13 cellular contexts compared by ENCODE assay signal in genomic region chr2:55013936-55014335, GRCh38. TPM values are rescaled to one million over a fixed set of nuclear protein-coding genes. Genes with fewer than 3 reads are reported as not detected.
DNase-seq lines count a peak whose midpoint lies in the region; ATAC-seq, FAIRE-seq and TF ChIP-seq lines count a peak whose summit lies in the region.
"Had no signal": no experiment of that assay in that cellular context is flagged by ENCODE, and none has a peak within 500 bp of the region (broad histone marks: within the 10 kb centered on the region; RNA-seq: fewer than 3 reads in every experiment).

No MANE protein-coding gene starts in this region.

- peak; percentile 76 for FAIRE-seq in kidney (lab: Jason Lieb, UNC)

- no peaks in the 10 kb centered on the region for H3K36me3 ChIP-seq in kidney (ENCODE audit: control insufficient read depth in 1 of 2, insufficient read depth in 2 of 2, low read length in 2 of 2)
- H3K36me3 ChIP-seq in left lung, result no peaks in the 10 kb centered on the region

- H3K9me3 Mint-ChIP-seq in natural killer cell, result no peaks in the 10 kb centered on the region
- no peaks in the 10 kb centered on the region for H3K9me3 Mint-ChIP-seq in natural killer cell treated with Interleukin-12 subunit alpha and Interleukin-12 subunit beta and Interleukin-15 and Interleukin-18, amount 100 ng/mL, for 72 hours
- H3K9me3 Mint-ChIP-seq: activated T-cell treated with anti-CD3 and anti-CD28 coated beads, Interleukin-2, amount 50 U/mL, for 24 hours; CD8-positive, alpha-beta T cell had no signal

- intact Hi-C loops in natural killer cell (cut with micrococcal nuclease) (loop anchor here (2.0 to 10.0 kb wide), 3 partner anchors 112 to 411 kb away; no protein-coding TSS in a partner anchor), kidney (cut with DNase I) (loop anchor here (10.0 kb wide), 1 partner anchor 151 kb away; no protein-coding TSS in a partner anchor), left lung (cut with DNase I) (loop anchor here in 1 of 2 donors (10.0 kb wide), 1 partner anchor 151 kb away; no protein-coding TSS in a partner anchor)

- H3K9me3 ChIP-seq in kidney (ENCODE audit: control insufficient read depth in 1 of 2, low read length in 2 of 2) (no peaks in the 10 kb centered on the region), left lung (no peaks in the 10 kb centered on the region)

- H3K4me3 Mint-ChIP-seq in natural killer cell, result no peak overlapping the region
- no peak overlapping the region for H3K4me3 Mint-ChIP-seq in natural killer cell treated with Interleukin-12 subunit alpha and Interleukin-12 subunit beta and Interleukin-15 and Interleukin-18, amount 100 ng/mL, for 72 hours
- H3K4me3 Mint-ChIP-seq: activated T-cell treated with anti-CD3 and anti-CD28 coated beads, Interleukin-2, amount 50 U/mL, for 24 hours; CD8-positive, alpha-beta T cell had no signal

- peak overlapping the region in 1 of 2 donors; percentile 84 for H3K27ac Mint-ChIP-seq in natural killer cell
- no peak overlapping the region for H3K27ac Mint-ChIP-seq in natural killer cell treated with Interleukin-12 subunit alpha and Interleukin-12 subunit beta and Interleukin-15 and Interleukin-18, amount 100 ng/mL, for 72 hours

- H3K27ac ChIP-seq in kidney (ENCODE audit: low read depth in 2 of 2, low read length in 2 of 2) (no peak overlapping the region), left lung (no peak overlapping the region)
- H3K27ac ChIP-seq: WERI-Rb-1 had no signal

- H3K36me3 Mint-ChIP-seq in natural killer cell, result no peaks in the 10 kb centered on the region
- no peaks in the 10 kb centered on the region for H3K36me3 Mint-ChIP-seq in natural killer cell treated with Interleukin-12 subunit alpha and Interleukin-12 subunit beta and Interleukin-15 and Interleukin-18, amount 100 ng/mL, for 72 hours

- ATAC-seq in natural killer cell, result no peak
- ATAC-seq in natural killer cell treated with Interleukin-12 subunit alpha and Interleukin-12 subunit beta and Interleukin-15 and Interleukin-18, amount 100 ng/mL, for 72 hours, result no peak
- ATAC-seq in left lung, result no peak
- ATAC-seq: CD8-positive, alpha-beta T cell had no signal

- peaks cover 47 to 56% of the 10 kb centered on the region in 2 donors for H3K4me1 Mint-ChIP-seq in natural killer cell
- H3K4me1 Mint-ChIP-seq in natural killer cell treated with Interleukin-12 subunit alpha and Interleukin-12 subunit beta and Interleukin-15 and Interleukin-18, amount 100 ng/mL, for 72 hours (ENCODE audit: low read depth in 2 of 2), result peaks cover 19 to 55% of the 10 kb centered on the region in 2 donors

- no peaks in the 10 kb centered on the region for H3K27me3 ChIP-seq in left lung

- no peak overlapping the region for H3K4me3 ChIP-seq in kidney (ENCODE audit: low read length in 2 of 2)
- no peak overlapping the region for H3K4me3 ChIP-seq in left lung

- DNase-seq in natural killer cell (no peak), SK-MEL-5 (ENCODE audit: low read depth, low spot score) (peak; percentile 28), kidney (no peak), SKM-1 treated with dmso at 0.1 percent for 144 hours (lab: John Stamatoyannopoulos, UW; ENCODE audit: unreplicated experiment) (no peak), NCI-H82 treated with DMSO at 0.1 percent for 48 hours (lab: John Stamatoyannopoulos, UW; ENCODE audit: unreplicated experiment) (no peak), left lung (no peak), ureter (ENCODE audit: low spot score) (no peak)
- DNase-seq in natural killer cell treated with Interleukin-12 subunit alpha and Interleukin-12 subunit beta and Interleukin-15 and Interleukin-18, amount 100 ng/mL, for 72 hours (ENCODE audit: low spot score), result no peak
- DNase-seq: activated T-cell treated with anti-CD3 and anti-CD28 coated beads, Interleukin-2, amount 50 U/mL, for 24 hours; CD8-positive, alpha-beta T cell; NCI-H1092; occipital lobe; WERI-Rb-1 had no signal

- peaks cover 0 to 31% of the 10 kb centered on the region in 2 donors for H3K4me1 ChIP-seq in kidney (ENCODE audit: control insufficient read depth in 1 of 2, insufficient read depth in 1 of 2, low read depth in 1 of 2, low read length in 2 of 2)
- H3K4me1 ChIP-seq in left lung, result peaks cover 37 to 100% of the 10 kb centered on the region in 2 donors

- TF ChIP-seq CTCF in natural killer cell (IDR thresholded peaks at IDR 0.05) (peak; percentile 27), kidney (IDR thresholded peaks at IDR 0.05; ENCODE audit: borderline replicate concordance, extremely low read depth, insufficient read depth) (no peak), left lung (IDR thresholded peaks at IDR 0.05) (no peak)

- no peak overlapping the region for H3K9ac ChIP-seq in kidney (ENCODE audit: low read length in 2 of 2)

- no peaks in the 10 kb centered on the region for H3K27me3 Mint-ChIP-seq in natural killer cell (ENCODE audit: low read depth in 2 of 2)
- no peaks in the 10 kb centered on the region for H3K27me3 Mint-ChIP-seq in natural killer cell treated with Interleukin-12 subunit alpha and Interleukin-12 subunit beta and Interleukin-15 and Interleukin-18, amount 100 ng/mL, for 72 hours
- H3K27me3 Mint-ChIP-seq: activated T-cell treated with anti-CD3 and anti-CD28 coated beads, Interleukin-2, amount 50 U/mL, for 24 hours had no signal

- in situ Hi-C loops in SK-MEL-5 (cut with HindIII; ENCODE audit: low pct_unique_long_range_greater_than_20kb, low sequenced_read_pairs), result no loop called here

RNA-seq across cellular contexts. Expression of gene RTN4, which starts 36.3 kb away (rescaled TPM):
- total RNA-seq in natural killer cell, result 100 to 1,000 TPM; 100 to 117 (median 109) TPM
- total RNA-seq in natural killer cell treated with Interleukin-12 subunit alpha and Interleukin-12 subunit beta and Interleukin-15 and Interleukin-18, amount 100 ng/mL, for 72 hours, result 100 to 1,000 TPM; 126 to 161 TPM
- 117 and 120 TPM in 2 replicates for total RNA-seq in SK-MEL-5 (2014; rRNA removed; shearing (Covaris generic))
- 274 and 292 TPM in 2 replicates for polyA plus RNA-seq in SK-MEL-5 (2015; cell fraction: cytosol; rRNA removed)
- 85.9 and 130 TPM in 2 replicates for polyA plus RNA-seq in SK-MEL-5 (2015; cell fraction: nucleus; rRNA removed)
- total RNA-seq in kidney, result 296 TPM
- polyA plus RNA-seq in kidney (ENCODE audit: insufficient read depth, low read depth, low replicate concordance), result 329 TPM
- 100 to 1,000 TPM; 317 to 373 TPM for total RNA-seq in left lung
- total RNA-seq in ureter, result 337 TPM
